1 cellular context compared by ENCODE assay signal in genomic region chr11:763549-764321, GRCh38.
TF ChIP-seq lines count a peak whose summit lies in the region.

No MANE protein-coding gene starts in this region.

TF ChIP-seq in IMR-90, 13 proteins besides CTCF, POLR2A, EP300 and RAD21 (continued from another document):
- TF ChIP-seq USF2 (IDR thresholded peaks at IDR 0.05; ENCODE audit: low read depth, low read length) = no peak
- TF ChIP-seq RCOR1 (IDR thresholded peaks at IDR 0.05; ENCODE audit: insufficient replicate concordance, low read length) = no peak
- TF ChIP-seq FOS (IDR thresholded peaks at IDR 0.05; ENCODE audit: low read depth, low read length) = no peak
- no peak for TF ChIP-seq MAFK (IDR thresholded peaks at IDR 0.05; ENCODE audit: low read depth, low read length)
- TF ChIP-seq NFE2L2 (IDR thresholded peaks at IDR 0.05; ENCODE audit: low read depth, low read length) = no peak
- TF ChIP-seq CEBPB (IDR thresholded peaks at IDR 0.05; ENCODE audit: low read depth, low read length) = no peak
- no peak for TF ChIP-seq BHLHE40 (IDR thresholded peaks at IDR 0.05; ENCODE audit: low read depth, low read length)
- no peak for TF ChIP-seq MAZ (IDR thresholded peaks at IDR 0.05; ENCODE audit: borderline replicate concordance, low read depth, low read length)
- no peak for TF ChIP-seq RFX5 (IDR thresholded peaks at IDR 0.05; ENCODE audit: low read depth, low read length)
